Comparison of ENCODE assay signal across 9 cellular contexts in genomic region chr19:34482380-34483250, GRCh38. TPM values are rescaled to one million over a fixed set of nuclear protein-coding genes. Genes with fewer than 3 reads are reported as not detected.
DNase-seq lines count a peak whose midpoint lies in the region; ATAC-seq, FAIRE-seq and TF ChIP-seq lines count a peak whose summit lies in the region.
"Had no signal": no experiment of that assay in that cellular context is flagged by ENCODE, and none has a peak within 500 bp of the region (broad histone marks: within the 10 kb centered on the region; RNA-seq: fewer than 3 reads in every experiment).

No MANE protein-coding gene starts in this region.

- FAIRE-seq in urothelium cell line (lab: Jason Lieb, UNC), result no peak
- FAIRE-seq: TTC549 had no signal

- H3K4me1 Mint-ChIP-seq in activated T-cell treated with anti-CD3 and anti-CD28 coated beads, Interleukin-2, amount 50 U/mL, for 72 hours (ENCODE audit: low read depth), result peaks cover 6% of the 10 kb centered on the region

- peak overlapping the region in 1 of 2 donors; percentile 69 for H3K9ac ChIP-seq in colonic mucosa (ENCODE audit: low read depth in 2 of 2, low read length in 2 of 2)

- peaks cover 20% of the 10 kb centered on the region for H3K27me3 ChIP-seq in colonic mucosa

- no peaks in the 10 kb centered on the region for H3K9me3 ChIP-seq in colonic mucosa

- no peaks in the 10 kb centered on the region for H3K9me3 Mint-ChIP-seq in activated T-cell treated with anti-CD3 and anti-CD28 coated beads, Interleukin-2, amount 50 U/mL, for 72 hours

- peaks cover 46% of the 10 kb centered on the region for H3K27me3 Mint-ChIP-seq in activated T-cell treated with anti-CD3 and anti-CD28 coated beads, Interleukin-2, amount 50 U/mL, for 72 hours (ENCODE audit: low read depth)

- H3K4me3 Mint-ChIP-seq in activated T-cell treated with anti-CD3 and anti-CD28 coated beads, Interleukin-2, amount 50 U/mL, for 72 hours, result peak overlapping the region; percentile 46 to 79

- intact Hi-C loops in colonic mucosa (cut with DNase I), result no loop called here

- no peak for DNase-seq in activated T-cell treated with anti-CD3 and anti-CD28 coated beads, Interleukin-2, amount 50 U/mL, for 72 hours
- DNase-seq in activated T-cell treated with anti-CD3 and anti-CD28 coated beads for 4 hours (no peak), colonic mucosa (no peak), lung microvascular endothelial cell (ENCODE audit: low read depth in 2 of 2) (peak; percentile 56 to 64), urothelium cell line (ENCODE audit: low spot score) (peak; percentile 41), globus pallidus (ENCODE audit: low spot score) (no peak), DMS153 treated with DMSO at 0.1 percent for 48 hours (lab: John Stamatoyannopoulos, UW; ENCODE audit: unreplicated experiment) (no peak)

- no peaks in the 10 kb centered on the region for H3K36me3 ChIP-seq in colonic mucosa

- no peak for TF ChIP-seq CTCF in colonic mucosa (IDR thresholded peaks at IDR 0.05)

- ATAC-seq in activated T-cell treated with anti-CD3 and anti-CD28 coated beads, Interleukin-2, amount 50 U/mL, for 72 hours (replicated peaks in 1 of 2), result peak; percentile 21 to 25
- no peak for ATAC-seq in GM21786 (IDR thresholded peaks at IDR 0.05; ENCODE audit: unreplicated experiment)

- H3K4me1 ChIP-seq in colonic mucosa, result no peaks in the 10 kb centered on the region

- no peaks in the 10 kb centered on the region for H3K36me3 Mint-ChIP-seq in activated T-cell treated with anti-CD3 and anti-CD28 coated beads, Interleukin-2, amount 50 U/mL, for 72 hours (ENCODE audit: insufficient read depth in 2 of 2)

- H3K4me3 ChIP-seq in colonic mucosa, result peak overlapping the region; percentile 38

- no peak overlapping the region for H3K27ac ChIP-seq in colonic mucosa

- no peak overlapping the region for H3K27ac Mint-ChIP-seq in activated T-cell treated with anti-CD3 and anti-CD28 coated beads, Interleukin-2, amount 50 U/mL, for 72 hours

RNA-seq across cellular contexts. Expression of gene WTIP, which starts 1.1 kb away (rescaled TPM):
- under 1 TPM; 0.30 to 0.70 TPM for total RNA-seq in activated T-cell treated with anti-CD3 and anti-CD28 coated beads, Interleukin-2, amount 50 U/mL, for 72 hours
- total RNA-seq in colonic mucosa, result 1 to 10 TPM; 2.1 to 3.6 TPM
- 22.2 and 48.0 TPM in 2 replicates for total RNA-seq in lung microvascular endothelial cell

RNA-seq across cellular contexts. Expression of gene UBA2, which starts 54.4 kb away (rescaled TPM):
- total RNA-seq in activated T-cell treated with anti-CD3 and anti-CD28 coated beads, Interleukin-2, amount 50 U/mL, for 72 hours, result 100 to 1,000 TPM; 153 to 183 TPM
- total RNA-seq in colonic mucosa (10 to 100 TPM; 53.7 to 64.4 TPM), lung microvascular endothelial cell (70.0 and 92.3 TPM in 2 replicates)

Comparison
In these comparisons a context has a peak if more than half of its experiments do, and no peak if none do; other contexts are left out.
1. DNase-seq: peak in lung microvascular endothelial cell (2 of 2) and urothelium cell line (single experiment); none in activated T-cell treated with anti-CD3 and anti-CD28 coated beads, Interleukin-2, amount 50 U/mL, for 72 hours (0 of 2), activated T-cell treated with anti-CD3 and anti-CD28 coated beads for 4 hours (single experiment), colonic mucosa (single experiment), globus pallidus (single experiment) and DMS153 treated with DMSO at 0.1 percent for 48 hours (single experiment).